ENCODE assay signal across 1 cellular context in genomic region chr1:193141804-193142203, GRCh38.
A peak's percentile ranks its signal among the peaks of the same experiment; 100 is the strongest.
TF ChIP-seq lines count a peak whose summit lies in the region.

No MANE protein-coding gene starts in this region.

TF ChIP-seq in SK-N-SH, 30 proteins besides CTCF, POLR2A, EP300 and RAD21 (continued from another document):
- TF ChIP-seq PBX3 (IDR thresholded peaks at IDR 0.05) (peak; percentile 34; the same call in 1 of the 2 replicates), ZBTB33 (IDR thresholded peaks at IDR 0.05; ENCODE audit: borderline replicate concordance, low read depth) (no peak), SIN3A (IDR thresholded peaks at IDR 0.05; ENCODE audit: borderline replicate concordance, low read depth, low read length) (no peak), NFIC (IDR thresholded peaks at IDR 0.05; ENCODE audit: borderline replicate concordance) (peak; percentile 25; the same call in 1 of the 2 replicates), EZH2phosphoT487 (IDR thresholded peaks at IDR 0.05; ENCODE audit: borderline replicate concordance, low read depth) (no peak), USF1 (IDR thresholded peaks at IDR 0.05; ENCODE audit: borderline replicate concordance, low read depth) (no peak), MEF2A (IDR thresholded peaks at IDR 0.05; ENCODE audit: borderline replicate concordance, low read depth) (no peak), REST (IDR thresholded peaks at IDR 0.05; ENCODE audit: low read depth, low read length) (no peak)
